ENCODE assay signal across 1 cellular context in the genomic region with DNA sequence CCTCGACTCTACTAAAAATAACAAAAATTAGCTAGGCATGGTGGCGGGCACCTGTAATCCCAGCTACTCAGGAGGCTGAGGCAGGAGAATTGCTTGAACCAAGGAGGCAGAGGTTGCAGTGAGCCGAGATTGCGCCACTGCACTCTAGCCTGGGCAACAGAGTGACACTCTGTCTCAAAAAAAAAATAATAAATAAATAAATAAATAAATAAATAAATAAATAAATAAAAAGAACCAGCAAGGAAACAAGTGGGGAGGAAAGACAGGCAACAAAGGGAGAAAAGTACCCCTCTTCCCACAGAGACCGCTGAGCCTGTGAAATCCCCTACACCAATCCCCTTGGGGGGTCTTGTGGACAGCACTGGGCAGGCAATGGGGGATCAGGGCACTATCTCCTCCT.
A peak's percentile ranks its signal among the peaks of the same experiment; 100 is the strongest.
TF ChIP-seq lines count a peak whose summit lies in the region.

No MANE protein-coding gene starts in this region.

TF ChIP-seq in HEK293, 187 proteins besides CTCF, POLR2A, EP300 and RAD21 (continued from another document):
- TF ChIP-seq AEBP2 (tag by site-specific recombination; IDR thresholded peaks at IDR 0.05; ENCODE audit: borderline replicate concordance): 0 out of 2 replicates have a peak, but pooled peaks have one; percentile 65
- TF ChIP-seq ZNF623 (tag by site-specific recombination; IDR thresholded peaks at IDR 0.05): peak; percentile 84
- peak; percentile 78 for TF ChIP-seq ZXDB (tag by site-specific recombination; IDR thresholded peaks at IDR 0.05)
- peak; percentile 73; the same call in 1 of the 2 replicates for TF ChIP-seq OVOL3 (tag by site-specific recombination; IDR thresholded peaks at IDR 0.05)
- TF ChIP-seq ZNF501 (tag by site-specific recombination; IDR thresholded peaks at IDR 0.05): 0 out of 2 replicates have a peak, but pooled peaks have one; percentile 42
- TF ChIP-seq ZNF19 (tag by site-specific recombination; IDR thresholded peaks at IDR 0.05; ENCODE audit: low read depth): peak; percentile 71; the same call in 1 of the 2 replicates
- TF ChIP-seq ZNF654 (tag by site-specific recombination; IDR thresholded peaks at IDR 0.05; ENCODE audit: low read depth): peak; percentile 41
- TF ChIP-seq ZNF791 (tag by site-specific recombination; IDR thresholded peaks at IDR 0.05): peak; percentile 82; the same call in 1 of the 2 replicates
- TF ChIP-seq ZNF510 (tag by site-specific recombination; IDR thresholded peaks at IDR 0.05; ENCODE audit: insufficient replicate concordance): peak; percentile 93
- peak; percentile 90 for TF ChIP-seq ZNF266 (tag by site-specific recombination; IDR thresholded peaks at IDR 0.05; ENCODE audit: low read depth)
- TF ChIP-seq, protein P1, sequence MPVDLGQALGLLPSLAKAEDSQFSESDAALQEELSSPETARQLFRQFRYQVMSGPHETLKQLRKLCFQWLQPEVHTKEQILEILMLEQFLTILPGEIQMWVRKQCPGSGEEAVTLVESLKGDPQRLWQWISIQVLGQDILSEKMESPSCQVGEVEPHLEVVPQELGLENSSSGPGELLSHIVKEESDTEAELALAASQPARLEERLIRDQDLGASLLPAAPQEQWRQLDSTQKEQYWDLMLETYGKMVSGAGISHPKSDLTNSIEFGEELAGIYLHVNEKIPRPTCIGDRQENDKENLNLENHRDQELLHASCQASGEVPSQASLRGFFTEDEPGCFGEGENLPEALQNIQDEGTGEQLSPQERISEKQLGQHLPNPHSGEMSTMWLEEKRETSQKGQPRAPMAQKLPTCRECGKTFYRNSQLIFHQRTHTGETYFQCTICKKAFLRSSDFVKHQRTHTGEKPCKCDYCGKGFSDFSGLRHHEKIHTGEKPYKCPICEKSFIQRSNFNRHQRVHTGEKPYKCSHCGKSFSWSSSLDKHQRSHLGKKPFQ (tag by site-specific recombination; IDR thresholded peaks at IDR 0.05): peak; percentile 62; the same call in 1 of the 2 replicates
- TF ChIP-seq ZNF555 (tag by site-specific recombination; conservative IDR thresholded peaks at IDR 0.05): peak; percentile 89
- TF ChIP-seq ZNF433 (tag by site-specific recombination; IDR thresholded peaks at IDR 0.05; ENCODE audit: low read depth): peak; percentile 88
- peak; percentile 86 for TF ChIP-seq ZNF140 (tag by site-specific recombination; IDR thresholded peaks at IDR 0.05)
- TF ChIP-seq ZNF664 (tag by site-specific recombination; IDR thresholded peaks at IDR 0.05): peak; percentile 79
- TF ChIP-seq ZNF529 (tag by site-specific recombination; IDR thresholded peaks at IDR 0.05; ENCODE audit: insufficient replicate concordance): peak; percentile 47
- TF ChIP-seq ZNF530 (tag by site-specific recombination; IDR thresholded peaks at IDR 0.05; ENCODE audit: low read depth): peak; percentile 77; the same call in 1 of the 2 replicates
- TF ChIP-seq ZNF629 (tag by site-specific recombination; IDR thresholded peaks at IDR 0.05): peak; percentile 61
- peak; percentile 21; the same call in 1 of the 2 replicates for TF ChIP-seq ZNF214 (tag by site-specific recombination; IDR thresholded peaks at IDR 0.05; ENCODE audit: borderline replicate concordance)
- TF ChIP-seq, protein P2, sequence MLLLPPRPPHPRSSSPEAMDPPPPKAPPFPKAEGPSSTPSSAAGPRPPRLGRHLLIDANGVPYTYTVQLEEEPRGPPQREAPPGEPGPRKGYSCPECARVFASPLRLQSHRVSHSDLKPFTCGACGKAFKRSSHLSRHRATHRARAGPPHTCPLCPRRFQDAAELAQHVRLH (tag by site-specific recombination; IDR thresholded peaks at IDR 0.05): peak; percentile 64
- TF ChIP-seq GLI2 (tag by site-specific recombination; IDR thresholded peaks at IDR 0.05; ENCODE audit: borderline replicate concordance, low read depth): peak; percentile 84; the same call in 1 of the 2 replicates
- TF ChIP-seq ZNF223 (tag by site-specific recombination; IDR thresholded peaks at IDR 0.05): peak; percentile 72; the same call in 1 of the 2 replicates
- TF ChIP-seq ZBTB21 (tag by site-specific recombination; IDR thresholded peaks at IDR 0.05): peak; percentile 50; the same call in 1 of the 2 replicates
- TF ChIP-seq ZNF138 (tag by site-specific recombination; IDR thresholded peaks at IDR 0.05; ENCODE audit: borderline replicate concordance): peak; percentile 84; the same call in 1 of the 2 replicates
- TF ChIP-seq ZNF558 (tag by site-specific recombination; IDR thresholded peaks at IDR 0.05): peak; percentile 86
- peak; percentile 92 for TF ChIP-seq ZNF426 (tag by site-specific recombination; IDR thresholded peaks at IDR 0.05)
- TF ChIP-seq KLF7 (tag by site-specific recombination; IDR thresholded peaks at IDR 0.05; ENCODE audit: borderline replicate concordance): peak; percentile 23; the same call in 1 of the 2 replicates
- peak; percentile 79; the same call in 1 of the 2 replicates for TF ChIP-seq ZNF292 (tag by site-specific recombination; IDR thresholded peaks at IDR 0.05; ENCODE audit: borderline replicate concordance, low read depth)
- peak; percentile 94; the same call in 1 of the 2 replicates for TF ChIP-seq ZNF202 (tag by site-specific recombination; IDR thresholded peaks at IDR 0.05; ENCODE audit: borderline replicate concordance)
- TF ChIP-seq ZNF394 (tag by site-specific recombination; IDR thresholded peaks at IDR 0.05; ENCODE audit: borderline replicate concordance): peak; percentile 96
- TF ChIP-seq ZNF404 (tag by site-specific recombination; IDR thresholded peaks at IDR 0.05): 0 out of 2 replicates have a peak, but pooled peaks have one; percentile 65
- 0 out of 2 replicates have a peak, but pooled peaks have one; percentile 29 for TF ChIP-seq ZNF704 (tag by site-specific recombination; IDR thresholded peaks at IDR 0.05)
- peak; percentile 86 for TF ChIP-seq ZBTB11 (tag by site-specific recombination; conservative IDR thresholded peaks at IDR 0.05; ENCODE audit: low read depth)
- peak; percentile 89 for TF ChIP-seq ZNF354C (tag by site-specific recombination; IDR thresholded peaks at IDR 0.05; ENCODE audit: borderline replicate concordance, low read depth)
- peak; percentile 62; the same call in 1 of the 2 replicates for TF ChIP-seq ZNF639 (tag by site-specific recombination; IDR thresholded peaks at IDR 0.05)
- TF ChIP-seq ZBTB8A (tag by site-specific recombination; IDR thresholded peaks at IDR 0.05): peak; percentile 82
- TF ChIP-seq, protein P3, sequence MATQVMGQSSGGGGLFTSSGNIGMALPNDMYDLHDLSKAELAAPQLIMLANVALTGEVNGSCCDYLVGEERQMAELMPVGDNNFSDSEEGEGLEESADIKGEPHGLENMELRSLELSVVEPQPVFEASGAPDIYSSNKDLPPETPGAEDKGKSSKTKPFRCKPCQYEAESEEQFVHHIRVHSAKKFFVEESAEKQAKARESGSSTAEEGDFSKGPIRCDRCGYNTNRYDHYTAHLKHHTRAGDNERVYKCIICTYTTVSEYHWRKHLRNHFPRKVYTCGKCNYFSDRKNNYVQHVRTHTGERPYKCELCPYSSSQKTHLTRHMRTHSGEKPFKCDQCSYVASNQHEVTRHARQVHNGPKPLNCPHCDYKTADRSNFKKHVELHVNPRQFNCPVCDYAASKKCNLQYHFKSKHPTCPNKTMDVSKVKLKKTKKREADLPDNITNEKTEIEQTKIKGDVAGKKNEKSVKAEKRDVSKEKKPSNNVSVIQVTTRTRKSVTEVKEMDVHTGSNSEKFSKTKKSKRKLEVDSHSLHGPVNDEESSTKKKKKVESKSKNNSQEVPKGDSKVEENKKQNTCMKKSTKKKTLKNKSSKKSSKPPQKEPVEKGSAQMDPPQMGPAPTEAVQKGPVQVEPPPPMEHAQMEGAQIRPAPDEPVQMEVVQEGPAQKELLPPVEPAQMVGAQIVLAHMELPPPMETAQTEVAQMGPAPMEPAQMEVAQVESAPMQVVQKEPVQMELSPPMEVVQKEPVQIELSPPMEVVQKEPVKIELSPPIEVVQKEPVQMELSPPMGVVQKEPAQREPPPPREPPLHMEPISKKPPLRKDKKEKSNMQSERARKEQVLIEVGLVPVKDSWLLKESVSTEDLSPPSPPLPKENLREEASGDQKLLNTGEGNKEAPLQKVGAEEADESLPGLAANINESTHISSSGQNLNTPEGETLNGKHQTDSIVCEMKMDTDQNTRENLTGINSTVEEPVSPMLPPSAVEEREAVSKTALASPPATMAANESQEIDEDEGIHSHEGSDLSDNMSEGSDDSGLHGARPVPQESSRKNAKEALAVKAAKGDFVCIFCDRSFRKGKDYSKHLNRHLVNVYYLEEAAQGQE (tag by site-specific recombination; IDR thresholded peaks at IDR 0.05): peak; percentile 80
- TF ChIP-seq, protein P4, sequence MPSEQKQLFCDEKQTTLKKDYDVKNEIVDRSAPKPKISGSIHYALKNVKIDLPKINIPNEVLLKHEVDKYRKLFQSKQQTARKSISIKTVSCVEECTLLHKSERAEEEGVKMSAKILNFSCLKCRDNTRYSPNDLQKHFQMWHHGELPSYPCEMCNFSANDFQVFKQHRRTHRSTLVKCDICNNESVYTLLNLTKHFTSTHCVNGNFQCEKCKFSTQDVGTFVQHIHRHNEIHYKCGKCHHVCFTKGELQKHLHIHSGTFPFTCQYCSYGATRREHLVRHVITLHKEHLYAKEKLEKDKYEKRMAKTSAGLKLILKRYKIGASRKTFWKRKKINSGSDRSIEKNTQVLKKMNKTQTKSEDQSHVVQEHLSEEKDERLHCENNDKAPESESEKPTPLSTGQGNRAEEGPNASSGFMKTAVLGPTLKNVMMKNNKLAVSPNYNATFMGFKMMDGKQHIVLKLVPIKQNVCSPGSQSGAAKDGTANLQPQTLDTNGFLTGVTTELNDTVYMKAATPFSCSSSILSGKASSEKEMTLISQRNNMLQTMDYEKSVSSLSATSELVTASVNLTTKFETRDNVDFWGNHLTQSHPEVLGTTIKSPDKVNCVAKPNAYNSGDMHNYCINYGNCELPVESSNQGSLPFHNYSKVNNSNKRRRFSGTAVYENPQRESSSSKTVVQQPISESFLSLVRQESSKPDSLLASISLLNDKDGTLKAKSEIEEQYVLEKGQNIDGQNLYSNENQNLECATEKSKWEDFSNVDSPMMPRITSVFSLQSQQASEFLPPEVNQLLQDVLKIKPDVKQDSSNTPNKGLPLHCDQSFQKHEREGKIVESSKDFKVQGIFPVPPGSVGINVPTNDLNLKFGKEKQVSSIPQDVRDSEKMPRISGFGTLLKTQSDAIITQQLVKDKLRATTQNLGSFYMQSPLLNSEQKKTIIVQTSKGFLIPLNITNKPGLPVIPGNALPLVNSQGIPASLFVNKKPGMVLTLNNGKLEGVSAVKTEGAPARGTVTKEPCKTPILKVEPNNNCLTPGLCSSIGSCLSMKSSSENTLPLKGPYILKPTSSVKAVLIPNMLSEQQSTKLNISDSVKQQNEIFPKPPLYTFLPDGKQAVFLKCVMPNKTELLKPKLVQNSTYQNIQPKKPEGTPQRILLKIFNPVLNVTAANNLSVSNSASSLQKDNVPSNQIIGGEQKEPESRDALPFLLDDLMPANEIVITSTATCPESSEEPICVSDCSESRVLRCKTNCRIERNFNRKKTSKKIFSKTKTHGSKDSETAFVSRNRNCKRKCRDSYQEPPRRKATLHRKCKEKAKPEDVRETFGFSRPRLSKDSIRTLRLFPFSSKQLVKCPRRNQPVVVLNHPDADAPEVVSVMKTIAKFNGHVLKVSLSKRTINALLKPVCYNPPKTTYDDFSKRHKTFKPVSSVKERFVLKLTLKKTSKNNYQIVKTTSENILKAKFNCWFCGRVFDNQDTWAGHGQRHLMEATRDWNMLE (tag by site-specific recombination; conservative IDR thresholded peaks at IDR 0.05; ENCODE audit: low read depth): peak; percentile 96
